ENCODE assay signal across 14 cellular contexts in the genomic region with DNA sequence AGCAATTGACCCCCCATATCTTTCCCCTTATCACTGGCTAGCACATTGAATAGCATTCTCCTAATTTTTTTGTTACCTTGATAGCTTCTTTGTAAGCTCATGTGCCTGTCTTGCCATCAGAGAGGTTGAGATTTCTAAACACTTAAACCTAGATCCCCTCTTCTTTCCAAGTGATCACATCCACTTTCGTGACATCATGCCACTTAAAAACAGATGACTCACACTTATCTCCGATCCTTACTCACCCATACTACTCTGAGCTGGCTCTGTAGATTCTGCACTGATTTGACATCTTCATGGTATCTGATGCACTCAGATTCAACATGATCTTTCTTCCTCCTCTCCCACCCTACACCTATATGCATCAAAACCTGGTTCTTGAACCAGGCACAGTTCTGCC. TPM values are rescaled to one million over a fixed set of nuclear protein-coding genes. Genes with fewer than 3 reads are reported as not detected.
DNase-seq lines count a peak whose midpoint lies in the region; TF ChIP-seq lines count a peak whose summit lies in the region.
"Had no signal": no experiment of that assay in that cellular context is flagged by ENCODE, and none has a peak within 500 bp of the region (broad histone marks: within the 10 kb centered on the region; RNA-seq: fewer than 3 reads in every experiment).

No MANE protein-coding gene starts in this region.

- H3K27me3 ChIP-seq in brain microvascular endothelial cell (replicated peaks) (no peaks in the 10 kb centered on the region), spleen (replicated peaks in 1 of 7) (peaks cover 0 to 5% (median 0%) of the 10 kb centered on the region in 7 donors)
- H3K27me3 ChIP-seq: heart right ventricle, transverse colon had no signal

- intact Hi-C loops in CD14-positive monocyte (cut with micrococcal nuclease) (no loop called here), spleen (cut with DNase I; ENCODE audit: low total_unique reads) (no loop called here)

- DNase-seq in EH (ENCODE audit: low read depth) (peak; percentile 72), HT1080 (ENCODE audit: low read depth) (peak; percentile 73), brain microvascular endothelial cell (peak; percentile 51), non-pigmented ciliary epithelial cell (ENCODE audit: low read depth) (peak; percentile 34), NCI-H1417 treated with DMSO at 0.1 percent for 48 hours (lab: John Stamatoyannopoulos, UW) (no peak), CD14-positive monocyte (ENCODE audit: low spot score) (no peak), spleen (no peak)
- DNase-seq: amygdala, heart right ventricle, left ventricle myocardium inferior, NCI-H1105 treated with DMSO at 0.1 percent for 48 hours, NCI-H69, transverse colon had no signal

- no peak overlapping the region for H3K27ac Mint-ChIP-seq in CD14-positive monocyte

- no peak for TF ChIP-seq POLR2A in spleen (IDR thresholded peaks at IDR 0.05)

- H3K27ac ChIP-seq in brain microvascular endothelial cell (no peak overlapping the region), spleen (no peak overlapping the region)
- H3K27ac ChIP-seq: heart right ventricle, left ventricle myocardium inferior, transverse colon, VCaP had no signal

- H3K9me3 Mint-ChIP-seq in CD14-positive monocyte: peaks cover 7 to 20% (median 11%) of the 10 kb centered on the region in 7 donors

- H3K4me3 ChIP-seq in brain microvascular endothelial cell (ENCODE audit: low read depth, low read length): no peak overlapping the region
- H3K4me3 ChIP-seq in spleen: no peak overlapping the region
- H3K4me3 ChIP-seq: heart right ventricle, left ventricle myocardium inferior, transverse colon had no signal

- no peaks in the 10 kb centered on the region for H3K4me1 Mint-ChIP-seq in CD14-positive monocyte

- no peaks in the 10 kb centered on the region for H3K36me3 Mint-ChIP-seq in CD14-positive monocyte

- H3K36me3 ChIP-seq in brain microvascular endothelial cell (replicated peaks): no peaks in the 10 kb centered on the region
- H3K36me3 ChIP-seq in spleen: no peaks in the 10 kb centered on the region
- H3K36me3 ChIP-seq: heart right ventricle, left ventricle myocardium inferior, transverse colon had no signal

- in situ Hi-C loops in brain microvascular endothelial cell (cut with HindIII; ENCODE audit: low pct_ligation_motif_present, low sequenced_read_pairs): no loop called here

- 80 to 91% (median 88%) methylated on average over 2 of the region's 2 CpGs for WGBS in spleen, 5 donors

- no peaks in the 10 kb centered on the region for H3K4me1 ChIP-seq in spleen
- H3K4me1 ChIP-seq: heart right ventricle, left ventricle myocardium inferior had no signal

- no peak overlapping the region for H3K4me3 Mint-ChIP-seq in CD14-positive monocyte

- H3K27me3 Mint-ChIP-seq in CD14-positive monocyte (ENCODE audit: low read depth in 3 of 3): peaks cover 1 to 5% (median 2%) of the 10 kb centered on the region in 3 donors

- no peak for TF ChIP-seq CTCF in brain microvascular endothelial cell (IDR thresholded peaks at IDR 0.05; ENCODE audit: low read depth, low read length, missing control alignments)
- TF ChIP-seq CTCF in CD14-positive monocyte (IDR thresholded peaks at IDR 0.05): no peak
- TF ChIP-seq CTCF in spleen (IDR thresholded peaks at IDR 0.05 in 8 of 11, conservative IDR thresholded peaks at IDR 0.05 in 3 of 11): no peak

- peaks cover 0 to 11% (median 9%) of the 10 kb centered on the region in 8 donors for H3K9me3 ChIP-seq in spleen
- H3K9me3 ChIP-seq: transverse colon had no signal

RNA-seq across cellular contexts. Expression of a gene that starts 10.5 kb away (rescaled TPM):
- 0.16 and 0.20 TPM in 2 replicates for total RNA-seq in HT1080 (2014; rRNA removed; shearing (Covaris generic))
- polyA plus RNA-seq in HT1080 (2015; cell fraction: cytosol; rRNA removed): 0.37 and 0.52 TPM in 2 replicates
- 0.19 and 0.25 TPM in 2 replicates for polyA plus RNA-seq in HT1080 (2015; cell fraction: nucleus; rRNA removed)
- polyA plus RNA-seq in CD14-positive monocyte (not detected), spleen (under 1 TPM; 0.52 to 0.93 (median 0.80) TPM)
- 1 to 10 TPM in 5 of 7 donors, under 1 TPM in 2; 0.70 to 2.1 (median 1.8) TPM for total RNA-seq in spleen

RNA-seq across cellular contexts. Expression of a gene that starts 10.8 kb away (rescaled TPM):
- total RNA-seq in HT1080 (2014; rRNA removed; shearing (Covaris generic)): 1.8 and 2.4 TPM in 2 replicates
- polyA plus RNA-seq in HT1080 (2015; cell fraction: cytosol; rRNA removed): 2.8 and 3.6 TPM in 2 replicates
- 7.2 and 8.5 TPM in 2 replicates for polyA plus RNA-seq in HT1080 (2015; cell fraction: nucleus; rRNA removed)
- polyA plus RNA-seq in CD14-positive monocyte (1 to 10 TPM; 2.6 to 4.1 TPM), spleen (1 to 10 TPM; 1.5 to 1.7 (median 1.6) TPM)
- total RNA-seq in spleen: 10 to 100 TPM; 10.3 to 18.1 (median 16.3) TPM

Comparison
In these comparisons a context has a peak if more than half of its experiments do, and no peak if none do; other contexts are left out.
1. DNase-seq: peak in EH (single experiment), HT1080 (single experiment), brain microvascular endothelial cell (single experiment) and non-pigmented ciliary epithelial cell (single experiment); none in NCI-H1417 treated with DMSO at 0.1 percent for 48 hours (single experiment), CD14-positive monocyte (single experiment) and spleen (single experiment).